In genomic region chr1:170576980-170577379, GRCh38 we compare ENCODE assay signal across 9 cellular contexts.
"Had no signal": no experiment of that assay in that cellular context is flagged by ENCODE, and none has a peak within 500 bp of the region (broad histone marks: within the 10 kb centered on the region; RNA-seq: fewer than 3 reads in every experiment).

No MANE protein-coding gene starts in this region.

- DNase-seq: H9, HCEC 1CT, Kasumi-1, KG1 had no signal

- ATAC-seq: GM23338 had no signal

- H3K27ac Mint-ChIP-seq: GM23338, H9, IgD-negative memory B cell had no signal

- H3K4me1 Mint-ChIP-seq: IgD-negative memory B cell had no signal

- H3K4me3 Mint-ChIP-seq: GM23338, H9, IgD-negative memory B cell had no signal

- FAIRE-seq: H1, H54 had no signal

- H2AFZ ChIP-seq: GM23338 had no signal

- H3K4me2 ChIP-seq: GM23338 had no signal

- H3K27ac ChIP-seq: HL-60 had no signal

- H3K4me3 ChIP-seq: GM23338 had no signal
